ENCODE assay signal across 22 cellular contexts in the genomic region with DNA sequence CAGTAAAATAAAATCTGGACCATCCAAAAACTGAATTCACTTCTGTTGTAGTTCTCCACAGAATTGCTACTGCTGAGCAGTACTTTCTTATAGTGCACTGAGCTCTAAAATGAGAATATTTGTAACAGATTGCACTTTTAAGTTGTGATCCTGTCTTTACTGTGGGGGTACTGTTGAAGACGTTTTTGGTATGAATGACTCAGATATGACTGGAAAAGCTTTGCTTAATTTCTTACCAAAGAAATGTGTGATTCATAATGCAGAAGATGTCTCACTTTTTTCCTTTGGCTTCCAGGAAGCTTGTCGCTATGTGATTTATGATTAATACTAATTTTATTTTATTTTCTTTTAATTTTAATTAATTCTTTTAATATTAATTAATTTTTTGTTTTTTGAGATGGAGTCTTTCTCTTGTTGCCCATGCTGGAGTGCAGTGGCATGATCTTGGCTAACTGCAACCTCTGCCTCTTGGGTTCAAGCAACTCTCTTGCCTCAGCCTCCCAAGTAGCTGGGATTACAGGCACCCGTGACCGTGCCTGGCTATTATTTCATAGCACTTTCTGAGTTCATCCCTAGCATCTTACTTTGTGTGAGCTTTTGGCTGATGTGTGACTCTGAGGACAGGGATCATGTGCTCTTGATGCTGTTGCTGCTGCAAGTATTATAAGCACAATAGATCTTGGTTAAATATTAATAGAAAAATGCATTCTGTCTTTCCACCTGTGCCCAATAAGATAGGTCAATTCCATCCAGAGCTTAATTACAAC.
A peak's percentile ranks its signal among the peaks of the same experiment; 100 is the strongest.
DNase-seq lines count a peak whose midpoint lies in the region; ATAC-seq lines count a peak whose summit lies in the region.
"Had no signal": no experiment of that assay in that cellular context is flagged by ENCODE, and none has a peak within 500 bp of the region (broad histone marks: within the 10 kb centered on the region; RNA-seq: fewer than 3 reads in every experiment).

No MANE protein-coding gene starts in this region.

- no peaks in the 10 kb centered on the region for H4K20me1 ChIP-seq in Karpas-422 (ENCODE audit: insufficient read depth, low read depth, low read length)

- no peaks in the 10 kb centered on the region for H3K36me3 ChIP-seq in Karpas-422 (ENCODE audit: insufficient read depth, low read length)
- H3K36me3 ChIP-seq: breast epithelium, uterus had no signal

- DNase-seq in activated T-cell treated with anti-CD3 and anti-CD28 coated beads, Interleukin-2, amount 50 U/mL, for 72 hours, result no peak
- no peak for DNase-seq in activated T-cell treated with anti-CD3 and anti-CD28 coated beads, Interleukin-2, amount 50 U/mL, for 48 hours
- DNase-seq in NCI-H226 (peak; percentile 63), fibroblast of gingiva (ENCODE audit: low read depth) (peak; percentile 82), stromal cell of bone marrow (ENCODE audit: low read depth) (peak; percentile 43), KG1 (lab: John Stamatoyannopoulos, UW) (no peak), Karpas-422 (no peak)
- no peak for DNase-seq in effector CD8-positive, alpha-beta T cell (lab: John Stamatoyannopoulos, UW)
- DNase-seq: activated CD4-positive, alpha-beta T cell treated with anti-CD3 and anti-CD28 coated beads, Interleukin-2, amount 50 U/mL, for 1 hour; activated T-cell treated with anti-CD3 and anti-CD28 coated beads, Interleukin-2, amount 50 U/mL, for 1 hour; CD4-positive, alpha-beta memory T cell; dermis blood vessel endothelial cell; left cardiac atrium; NCI-H1105 treated with DMSO at 0.1 percent for 48 hours; NCI-H524; nephron progenitor cell; small intestine; stimulated activated CD4-positive, alpha-beta T cell treated with anti-CD3 and anti-CD28 coated beads, Interleukin-4, amount 100 ng/mL, for 4 hours; uterus had no signal

- H3K4me1 Mint-ChIP-seq in activated T-cell treated with anti-CD3 and anti-CD28 coated beads, Interleukin-2, amount 50 U/mL, for 72 hours (ENCODE audit: low read depth), result no peaks in the 10 kb centered on the region
- H3K4me1 Mint-ChIP-seq: nephron progenitor cell had no signal

- H3K27ac Mint-ChIP-seq in activated T-cell treated with anti-CD3 and anti-CD28 coated beads, Interleukin-2, amount 50 U/mL, for 72 hours, result peak overlapping the region; percentile 98
- H3K27ac Mint-ChIP-seq: CD4-positive, alpha-beta memory T cell; nephron progenitor cell; progenitor cell of endocrine pancreas had no signal

- H3K36me3 Mint-ChIP-seq in activated T-cell treated with anti-CD3 and anti-CD28 coated beads, Interleukin-2, amount 50 U/mL, for 72 hours (ENCODE audit: insufficient read depth in 2 of 2), result peaks cover 0 to 2% of the 10 kb centered on the region in 2 donors
- H3K36me3 Mint-ChIP-seq: CD4-positive, alpha-beta memory T cell had no signal

- H3K79me2 ChIP-seq in Karpas-422 (ENCODE audit: low read length), result no peaks in the 10 kb centered on the region

- no peaks in the 10 kb centered on the region for H3K9me3 ChIP-seq in Karpas-422 (ENCODE audit: low read length)
- H3K9me3 ChIP-seq: breast epithelium, uterus had no signal

- H3K9me2 ChIP-seq in Karpas-422 (replicated peaks; ENCODE audit: insufficient read depth, low read length), result no peaks in the 10 kb centered on the region

- H3K27me3 ChIP-seq in Karpas-422 (ENCODE audit: low read length), result no peaks in the 10 kb centered on the region
- H3K27me3 ChIP-seq: breast epithelium, uterus had no signal

- H3K9ac ChIP-seq in Karpas-422 (ENCODE audit: low read length), result no peak overlapping the region
- H3K9ac ChIP-seq: KMS-11 had no signal

- no peaks in the 10 kb centered on the region for H3K4me1 ChIP-seq in Karpas-422 (ENCODE audit: low read length)
- H3K4me1 ChIP-seq: breast epithelium, uterus had no signal

- no peak overlapping the region for H3K4me3 ChIP-seq in Karpas-422 (ENCODE audit: low read length)
- H3K4me3 ChIP-seq: breast epithelium, uterus had no signal

- no peak overlapping the region for H2AFZ ChIP-seq in Karpas-422 (ENCODE audit: low read length)

- peaks cover 0 to 2% of the 10 kb centered on the region in 2 donors for H3K9me3 Mint-ChIP-seq in activated T-cell treated with anti-CD3 and anti-CD28 coated beads, Interleukin-2, amount 50 U/mL, for 72 hours
- H3K9me3 Mint-ChIP-seq: CD4-positive, alpha-beta memory T cell; nephron progenitor cell had no signal

- H3K27me3 Mint-ChIP-seq in activated T-cell treated with anti-CD3 and anti-CD28 coated beads, Interleukin-2, amount 50 U/mL, for 72 hours (ENCODE audit: low read depth), result no peaks in the 10 kb centered on the region
- H3K27me3 Mint-ChIP-seq: progenitor cell of endocrine pancreas had no signal

- ATAC-seq in activated T-cell treated with anti-CD3 and anti-CD28 coated beads, Interleukin-2, amount 50 U/mL, for 72 hours (replicated peaks in 1 of 2), result peak in 1 of 2 donors; percentile 53

- no peak overlapping the region for H3K27ac ChIP-seq in Karpas-422 (ENCODE audit: low read length)
- H3K27ac ChIP-seq: breast epithelium, KMS-11, uterus had no signal

- no peak overlapping the region for H3K4me2 ChIP-seq in Karpas-422 (ENCODE audit: low read depth, low read length, poor library complexity, severe bottlenecking)
- H3K4me2 ChIP-seq: KMS-11 had no signal

- peak overlapping the region in 1 of 2 donors; percentile 85 for H3K4me3 Mint-ChIP-seq in activated T-cell treated with anti-CD3 and anti-CD28 coated beads, Interleukin-2, amount 50 U/mL, for 72 hours
- H3K4me3 Mint-ChIP-seq: CD4-positive, alpha-beta memory T cell; nephron progenitor cell had no signal

Comparison
In these comparisons a context has a peak if more than half of its experiments do, and no peak if none do; other contexts are left out.
1. DNase-seq: peak in NCI-H226 (single experiment), fibroblast of gingiva (single experiment) and stromal cell of bone marrow (single experiment); none in activated T-cell treated with anti-CD3 and anti-CD28 coated beads, Interleukin-2, amount 50 U/mL, for 72 hours (0 of 2), activated T-cell treated with anti-CD3 and anti-CD28 coated beads, Interleukin-2, amount 50 U/mL, for 48 hours (0 of 2), KG1 (single experiment), Karpas-422 (single experiment) and effector CD8-positive, alpha-beta T cell (single experiment).